1 cellular context compared by ENCODE assay signal in genomic region chr19:29795882-29796523, GRCh38.
TF ChIP-seq lines count a peak whose summit lies in the region.

No MANE protein-coding gene starts in this region.

TF ChIP-seq in H1, 55 proteins besides CTCF, POLR2A, EP300 and RAD21 (continued from another document):
- TF ChIP-seq CBX8 (IDR thresholded peaks at IDR 0.05; ENCODE audit: borderline replicate concordance, low read depth, low read length) (no peak), BCL11A (IDR thresholded peaks at IDR 0.05; ENCODE audit: low read depth in 2 of 2, low read length in 2 of 2) (no peak)
